18 cellular contexts compared by ENCODE assay signal in the genomic region with DNA sequence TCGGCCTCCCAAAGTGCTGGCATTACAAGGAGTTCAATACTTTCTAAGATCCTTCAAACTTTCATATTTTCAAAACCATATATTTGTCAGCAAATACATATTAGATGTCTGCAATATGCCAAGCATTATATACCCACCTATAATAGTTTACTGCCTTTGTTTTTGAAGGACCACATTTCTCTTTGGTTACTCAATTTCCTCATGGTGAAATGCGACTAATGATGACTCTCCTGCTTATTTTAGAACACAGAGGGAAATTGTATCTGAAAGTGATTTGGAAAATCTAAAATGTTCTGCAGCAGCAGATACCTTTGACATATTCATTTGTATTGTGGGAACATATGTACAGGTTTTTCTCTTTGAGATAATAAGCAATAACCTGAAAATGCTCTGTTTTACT. TPM values are rescaled to one million over a fixed set of nuclear protein-coding genes. Genes with fewer than 3 reads are reported as not detected.
DNase-seq lines count a peak whose midpoint lies in the region; ATAC-seq, FAIRE-seq and TF ChIP-seq lines count a peak whose summit lies in the region.
"Had no signal": no experiment of that assay in that cellular context is flagged by ENCODE, and none has a peak within 500 bp of the region (broad histone marks: within the 10 kb centered on the region; RNA-seq: fewer than 3 reads in every experiment).

No MANE protein-coding gene starts in this region.

- H3K27me3 Mint-ChIP-seq in MCF 10A (ENCODE audit: insufficient read depth, unreplicated experiment): peaks cover 55% of the 10 kb centered on the region

- H3K9ac ChIP-seq in mammary epithelial cell (ENCODE audit: insufficient read depth, low read length) (no peak overlapping the region), keratinocyte (ENCODE audit: control insufficient read depth, extremely low read depth, insufficient read depth, low read length) (no peak overlapping the region)

- no peaks in the 10 kb centered on the region for H3K4me1 Mint-ChIP-seq in MCF 10A (ENCODE audit: insufficient read depth, unreplicated experiment)

- POLR2A ChIA-PET in MCF 10A (lab: Yijun Ruan, JAX): no interaction called here

- H3K4me2 ChIP-seq in mammary epithelial cell (ENCODE audit: insufficient read depth, low read depth, low read length): peak overlapping the region; percentile 41
- H3K4me2 ChIP-seq in keratinocyte (ENCODE audit: control insufficient read depth, extremely low read depth, insufficient read depth, low read depth, low read length): peak overlapping the region; percentile 22

- DNase-seq in mammary epithelial cell (peak; percentile 46), MCF 10A (ENCODE audit: unreplicated experiment) (no peak), bronchial epithelial cell (ENCODE audit: low read depth) (peak; percentile 84), keratinocyte (ENCODE audit: low read depth, low spot score) (no peak), HT-29 (ENCODE audit: low spot score) (no peak), HCEC 1CT (no peak)
- DNase-seq: ACHN; AML-193; Caco-2; CD4-positive, alpha-beta T cell; GOT3; H7 had no signal

- intact Hi-C loops in mammary epithelial cell (cut with micrococcal nuclease) (no loop called here), MCF 10A (cut with micrococcal nuclease) (no loop called here)

- H3K9me1 ChIP-seq in keratinocyte (ENCODE audit: control insufficient read depth, extremely low read depth, insufficient read depth, low read length): no peaks in the 10 kb centered on the region

- no peak for ATAC-seq in GM19324 (IDR thresholded peaks at IDR 0.05; ENCODE audit: low FRiP score, unreplicated experiment)

- H3K36me3 ChIP-seq in mammary epithelial cell (ENCODE audit: insufficient read depth, low read length) (no peaks in the 10 kb centered on the region), bronchial epithelial cell (ENCODE audit: control insufficient read depth, insufficient read depth, low read length) (no peaks in the 10 kb centered on the region), keratinocyte (ENCODE audit: control insufficient read depth in 2 of 2, extremely low read depth in 1 of 2, insufficient read depth in 2 of 2, low read length in 2 of 2) (no peaks in the 10 kb centered on the region)

- dilution Hi-C loops in mammary epithelial cell (cut with HindIII; ENCODE audit: low sequenced_read_pairs) (no loop called here), keratinocyte (cut with MboI; ENCODE audit: extremely low pct_ligation_motif_present, low sequenced_read_pairs) (no loop called here)

- H4K20me1 ChIP-seq in mammary epithelial cell (ENCODE audit: insufficient read depth, low read length) (no peaks in the 10 kb centered on the region), keratinocyte (ENCODE audit: control insufficient read depth, extremely low read depth, insufficient read depth, low read length) (no peaks in the 10 kb centered on the region)

- no TSS peak for BruUV-seq in mammary epithelial cell (replicated peaks; lab: Mats Ljungman, UMichigan)
- no TSS peak for BruUV-seq in MCF 10A (replicated peaks; lab: Mats Ljungman, UMichigan)

- H3K4me1 ChIP-seq in mammary epithelial cell (ENCODE audit: insufficient read depth, low read length) (peaks cover 28% of the 10 kb centered on the region), keratinocyte (ENCODE audit: control insufficient read depth, extremely low read depth, insufficient read depth, low read length) (peaks cover 38% of the 10 kb centered on the region)
- H3K4me1 ChIP-seq: Caco-2 had no signal

- in situ Hi-C loops in mammary epithelial cell (cut with MboI; ENCODE audit: low sequenced_read_pairs in 2 of 2): no loop called here

- TF ChIP-seq CTCF in mammary epithelial cell (conservative IDR thresholded peaks at IDR 0.05 in 1 of 2, IDR thresholded peaks at IDR 0.05 in 1 of 2; ENCODE audit: extremely low read depth in 1 of 2, insufficient read depth in 1 of 2, low read depth in 1 of 2, low read length in 2 of 2): no peak
- TF ChIP-seq CTCF in MCF 10A (IDR thresholded peaks at IDR 0.05; ENCODE audit: unreplicated experiment): no peak
- no peak for TF ChIP-seq CTCF in bronchial epithelial cell (IDR thresholded peaks at IDR 0.05; ENCODE audit: insufficient read depth, low read length, severe bottlenecking)
- TF ChIP-seq CTCF in keratinocyte (optimal IDR thresholded peaks at IDR 0.05 in 1 of 3, IDR thresholded peaks at IDR 0.05 in 1 of 3, conservative IDR thresholded peaks at IDR 0.05 in 1 of 3; ENCODE audit: extremely low read depth in 1 of 3, insufficient read depth in 2 of 3, low read length in 3 of 3): no peak

- H3K9me3 Mint-ChIP-seq in MCF 10A (ENCODE audit: unreplicated experiment): no peaks in the 10 kb centered on the region
- H3K9me3 Mint-ChIP-seq: CD4-positive, alpha-beta T cell had no signal

- H2AFZ ChIP-seq in mammary epithelial cell (ENCODE audit: low read depth, low read length) (no peak overlapping the region), keratinocyte (ENCODE audit: control insufficient read depth, low read length) (no peak overlapping the region)

- no peak overlapping the region for H3K4me3 Mint-ChIP-seq in MCF 10A (ENCODE audit: unreplicated experiment)
- H3K4me3 Mint-ChIP-seq: CD4-positive, alpha-beta T cell had no signal

- H3K4me3 ChIP-seq in mammary epithelial cell (replicated peaks in 1 of 3; ENCODE audit: insufficient read depth in 1 of 3, low read depth in 2 of 3, low read length in 3 of 3) (no peak overlapping the region), bronchial epithelial cell (ENCODE audit: low read depth, low read length) (no peak overlapping the region), keratinocyte (ENCODE audit: control insufficient read depth in 2 of 3, extremely low read depth in 1 of 3, insufficient read depth in 2 of 3, low read depth in 1 of 3, low read length in 3 of 3) (no peak overlapping the region)

- H3K27ac Mint-ChIP-seq in MCF 10A (ENCODE audit: low read depth, unreplicated experiment): no peak overlapping the region
- H3K27ac Mint-ChIP-seq: CD4-positive, alpha-beta T cell had no signal

- WGBS in mammary epithelial cell (ENCODE audit: low coverage, missing lambda C conversion rate): 44% methylated on average over 2 of the region's 2 CpGs

- H3K9me3 ChIP-seq in mammary epithelial cell (replicated peaks; ENCODE audit: insufficient read depth, low read length) (no peaks in the 10 kb centered on the region), keratinocyte (ENCODE audit: control insufficient read depth, low read depth, low read length) (no peaks in the 10 kb centered on the region)
- H3K9me3 ChIP-seq: Caco-2 had no signal

- FAIRE-seq in bronchial epithelial cell (lab: Jason Lieb, UNC): no peak
- no peak for FAIRE-seq in keratinocyte (lab: Jason Lieb, UNC)
- FAIRE-seq: D721Med, G401.6, GM12892, GM18507 had no signal

- H3K79me2 ChIP-seq in mammary epithelial cell (ENCODE audit: insufficient read depth, low read length) (no peaks in the 10 kb centered on the region), keratinocyte (ENCODE audit: control insufficient read depth, insufficient read depth, low read length) (no peaks in the 10 kb centered on the region)

- no peak overlapping the region for H3K27ac ChIP-seq in mammary epithelial cell (ENCODE audit: insufficient read depth, low read depth, low read length)
- no peak overlapping the region for H3K27ac ChIP-seq in keratinocyte (ENCODE audit: control insufficient read depth, insufficient read depth, low read length)
- H3K27ac ChIP-seq: C4-2B had no signal

- CTCF ChIA-PET in mammary epithelial cell (lab: Charles Lee; ENCODE audit: low non-redundant PET): no interaction called here
- CTCF ChIA-PET in MCF 10A (lab: Yijun Ruan, JAX): interaction anchor here (0.7 to 1.2 kb wide), 3 partner anchors 69 to 404 kb away, joined by 3 read pairs; no protein-coding TSS in a partner anchor

- H3K27me3 ChIP-seq in mammary epithelial cell (ENCODE audit: insufficient read depth, low read length) (no peaks in the 10 kb centered on the region), bronchial epithelial cell (ENCODE audit: control insufficient read depth, insufficient read depth, low read length) (no peaks in the 10 kb centered on the region), keratinocyte (ENCODE audit: control insufficient read depth, extremely low read depth, insufficient read depth, low read length) (no peaks in the 10 kb centered on the region)

- H3K36me3 Mint-ChIP-seq in MCF 10A (ENCODE audit: insufficient read depth, unreplicated experiment): no peaks in the 10 kb centered on the region

RNA-seq across cellular contexts. Expression of a gene that starts 2.7 kb away (rescaled TPM):
- 10 to 100 TPM; 29.7 to 61.1 TPM for total RNA-seq in mammary epithelial cell
- polyA plus RNA-seq in mammary epithelial cell: 18.0 TPM
- 10.6 TPM for polyA minus RNA-seq in mammary epithelial cell
- total RNA-seq in MCF 10A (2022): not detected in 2 replicates
- total RNA-seq in bronchial epithelial cell: 2.4 and 30.3 TPM in 2 replicates
- 16.7 to 22.6 TPM (median 19.0 TPM) in 3 replicates for polyA plus RNA-seq in keratinocyte
- polyA plus RNA-seq in keratinocyte (2011; ENCODE audit: low read depth): 0.50 TPM
- polyA plus RNA-seq in keratinocyte (2011; cell fraction: cytosol; rRNA removed): 3.4 and 5.9 TPM in 2 replicates
- polyA plus RNA-seq in keratinocyte (2011; cell fraction: nucleus; rRNA removed): 13.3 and 15.0 TPM in 2 replicates
- polyA plus RNA-seq in keratinocyte (2012; ENCODE audit: low replicate concordance): 0.96 and 13.8 TPM in 2 replicates
- polyA minus RNA-seq in keratinocyte: 4.1 to 26.9 TPM (median 16.8 TPM) in 3 replicates
- polyA minus RNA-seq in keratinocyte (2011; cell fraction: cytosol; rRNA and poly(A)+ RNA removed): 6.1 TPM
- polyA minus RNA-seq in keratinocyte (2011; cell fraction: nucleus; rRNA and poly(A)+ RNA removed): 19.2 and 33.9 TPM in 2 replicates
- not detected in 2 replicates for total RNA-seq in HT-29 (2014; rRNA removed; shearing (Covaris generic))
- total RNA-seq: Caco-2; CD4-positive, alpha-beta T cell had no signal

Comparison
In these comparisons a context has a peak if more than half of its experiments do, and no peak if none do; other contexts are left out.
1. DNase-seq: peak in mammary epithelial cell (single experiment) and bronchial epithelial cell (single experiment); none in MCF 10A (single experiment), keratinocyte (single experiment), HT-29 (single experiment) and HCEC 1CT (single experiment).